Comparison of ENCODE assay signal across 19 cellular contexts in the genomic region with DNA sequence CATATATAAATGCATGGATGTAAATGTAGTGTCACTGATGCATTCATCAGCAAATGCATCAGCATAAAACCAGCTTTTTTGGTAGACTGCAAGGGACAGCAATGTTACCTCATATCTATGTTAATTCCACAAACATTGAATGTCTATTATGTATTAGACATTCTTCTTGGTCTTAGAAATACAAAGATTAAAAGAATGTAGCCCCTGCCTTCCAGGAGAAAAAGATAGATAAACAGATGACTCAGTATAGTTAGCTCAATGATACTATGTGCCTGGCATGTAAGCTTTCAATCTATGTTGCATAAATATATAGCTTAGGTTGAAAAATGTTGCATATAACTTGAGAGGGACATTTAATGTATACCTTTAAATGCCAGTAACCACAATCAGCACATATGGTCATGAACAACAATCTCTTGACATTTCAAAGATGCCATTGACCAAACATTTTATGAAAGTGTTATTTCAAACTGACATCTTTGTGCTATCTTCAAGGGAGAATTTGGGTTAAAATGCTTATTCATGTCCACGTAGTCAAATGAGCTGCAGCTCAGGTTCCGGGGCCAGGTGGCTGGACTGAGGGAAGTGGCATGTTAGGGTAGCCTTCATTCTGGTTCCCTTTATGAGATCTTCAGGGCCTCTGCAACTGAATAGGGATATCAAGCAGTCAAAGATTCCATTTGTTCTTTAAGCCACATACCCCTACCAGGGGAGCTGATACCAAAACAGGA. TPM values are rescaled to one million over a fixed set of nuclear protein-coding genes. Genes with fewer than 3 reads are reported as not detected.
DNase-seq lines count a peak whose midpoint lies in the region; TF ChIP-seq lines count a peak whose summit lies in the region.
"Had no signal": no experiment of that assay in that cellular context is flagged by ENCODE, and none has a peak within 500 bp of the region (broad histone marks: within the 10 kb centered on the region; RNA-seq: fewer than 3 reads in every experiment).

No MANE protein-coding gene starts in this region.

- peak overlapping the region; percentile 32 for H3K9ac ChIP-seq in smooth muscle cell (ENCODE audit: low read depth)

- H3K4me3 ChIP-seq in fibroblast of mammary gland (ENCODE audit: control insufficient read depth, low read depth, low read length) (no peak overlapping the region), smooth muscle cell (no peak overlapping the region)
- H3K4me3 ChIP-seq: lower lobe of right lung had no signal

- peaks cover 6% of the 10 kb centered on the region for H3K4me1 ChIP-seq in smooth muscle cell (ENCODE audit: low read depth)
- H3K4me1 ChIP-seq: lower lobe of right lung had no signal

- no peaks in the 10 kb centered on the region for H3F3A ChIP-seq in smooth muscle cell (ENCODE audit: low read depth)

- no peaks in the 10 kb centered on the region; the same call in 1 of the 2 replicates for H3K27me3 Mint-ChIP-seq in HFFc6 (ENCODE audit: insufficient read depth)

- H3K27me3 ChIP-seq in smooth muscle cell (ENCODE audit: low read depth): no peaks in the 10 kb centered on the region

- peak overlapping the region; percentile 49 for H3K27ac ChIP-seq in angular gyrus (ENCODE audit: low read depth, low read length)
- H3K27ac ChIP-seq in smooth muscle cell (ENCODE audit: low read depth): peak overlapping the region; percentile 93
- H3K27ac ChIP-seq: C4-2B, lower lobe of right lung had no signal

- peak overlapping the region; percentile 85 for H3K27ac Mint-ChIP-seq in HFFc6
- H3K27ac Mint-ChIP-seq: activated naive CD8-positive, alpha-beta T cell had no signal

- no peaks in the 10 kb centered on the region for H4K20me1 ChIP-seq in smooth muscle cell (ENCODE audit: low read depth)

- 68% methylated on average over 2 of the region's 2 CpGs for WGBS in smooth muscle cell (ENCODE audit: low lambda C conversion rate)

- DNase-seq in HFFc6 (peak; percentile 64), fibroblast of mammary gland (ENCODE audit: low read depth) (peak; percentile 45), smooth muscle cell (lab: John Stamatoyannopoulos, UW; ENCODE audit: unreplicated experiment) (no peak), activated T-cell treated with anti-CD3 and anti-CD28 coated beads for 4 hours (no peak), KG1 (lab: John Stamatoyannopoulos, UW) (no peak), NCI-H2029 (lab: John Stamatoyannopoulos, UW) (no peak)
- DNase-seq: activated CD4-positive, alpha-beta T cell treated with anti-CD3 and anti-CD28 coated beads, Interleukin-2, amount 50 U/mL, for 48 hours; activated T-cell treated with anti-CD3 and anti-CD28 coated beads, Interleukin-2, amount 50 U/mL, for 1 hour; cerebellar nuclear complex; glutamatergic neuron; lower lobe of right lung; MM.1S; NCI-H1694; NK-92 treated with Interleukin-12 subunit alpha and Interleukin-12 subunit beta, amount 100 ng/mL, for 24 hours; RPMI8226; T-helper 1 cell had no signal

- H3K36me3 Mint-ChIP-seq in HFFc6 (ENCODE audit: low read depth): peaks cover 74% of the 10 kb centered on the region
- H3K36me3 Mint-ChIP-seq: activated naive CD8-positive, alpha-beta T cell had no signal

- TF ChIP-seq CTCF in HFFc6 (IDR thresholded peaks at IDR 0.05) (no peak), fibroblast of mammary gland (conservative IDR thresholded peaks at IDR 0.05; ENCODE audit: control insufficient read depth, insufficient read depth, low read depth, low read length) (no peak), smooth muscle cell (IDR thresholded peaks at IDR 0.05; ENCODE audit: borderline replicate concordance, insufficient read depth, poor library complexity, severe bottlenecking) (no peak)

- no peaks in the 10 kb centered on the region for H3K9me3 Mint-ChIP-seq in HFFc6

- H3K36me3 ChIP-seq in smooth muscle cell (ENCODE audit: low read depth): no peaks in the 10 kb centered on the region
- H3K36me3 ChIP-seq: lower lobe of right lung had no signal

- no peaks in the 10 kb centered on the region for H3K9me3 ChIP-seq in smooth muscle cell (replicated peaks; ENCODE audit: low read depth)
- H3K9me3 ChIP-seq: lower lobe of right lung had no signal

- H3K4me2 ChIP-seq in smooth muscle cell: peak overlapping the region; percentile 72

- H3K4me3 Mint-ChIP-seq in HFFc6: peak overlapping the region; percentile 60
- H3K4me3 Mint-ChIP-seq: activated naive CD8-positive, alpha-beta T cell had no signal

- H3K79me2 ChIP-seq in smooth muscle cell (ENCODE audit: low read depth): no peaks in the 10 kb centered on the region

- peaks cover 43% of the 10 kb centered on the region for H3K4me1 Mint-ChIP-seq in HFFc6 (ENCODE audit: low read depth)

- no peak overlapping the region for H2AFZ ChIP-seq in smooth muscle cell (ENCODE audit: low read depth)

RNA-seq across cellular contexts. Expression of gene GCG, which starts 45.2 kb away (rescaled TPM):
- total RNA-seq in HFFc6 (2021; fragmentation: NEBNext Ultra II Directional; extraction: Animal tissue kit (Norgen Biotek cat#: 25700)): not detected
- total RNA-seq in smooth muscle cell: not detected in 2 replicates
- not detected in 2 replicates for polyA plus RNA-seq in smooth muscle cell
- total RNA-seq: lower lobe of right lung had no signal

RNA-seq across cellular contexts. Expression of gene FAP, which starts 46.0 kb away (rescaled TPM):
- 100 to 1,000 TPM in 1 of 6 experiments, 10 to 100 TPM in 5; 62.6 to 101 (median 67.0) TPM for total RNA-seq in HFFc6 (2021; fragmentation: NEBNext Ultra II Directional; extraction: Animal tissue kit (Norgen Biotek cat#: 25700))
- 47.0 and 94.5 TPM in 2 replicates for total RNA-seq in smooth muscle cell
- 22.3 and 29.6 TPM in 2 replicates for polyA plus RNA-seq in smooth muscle cell

Comparison
In these comparisons a context has a peak if more than half of its experiments do, and no peak if none do; other contexts are left out.
1. DNase-seq: peak in HFFc6 (single experiment) and fibroblast of mammary gland (single experiment); none in smooth muscle cell (single experiment), activated T-cell treated with anti-CD3 and anti-CD28 coated beads for 4 hours (single experiment), KG1 (single experiment) and NCI-H2029 (single experiment).